1 cellular context compared by ENCODE assay signal in the genomic region with DNA sequence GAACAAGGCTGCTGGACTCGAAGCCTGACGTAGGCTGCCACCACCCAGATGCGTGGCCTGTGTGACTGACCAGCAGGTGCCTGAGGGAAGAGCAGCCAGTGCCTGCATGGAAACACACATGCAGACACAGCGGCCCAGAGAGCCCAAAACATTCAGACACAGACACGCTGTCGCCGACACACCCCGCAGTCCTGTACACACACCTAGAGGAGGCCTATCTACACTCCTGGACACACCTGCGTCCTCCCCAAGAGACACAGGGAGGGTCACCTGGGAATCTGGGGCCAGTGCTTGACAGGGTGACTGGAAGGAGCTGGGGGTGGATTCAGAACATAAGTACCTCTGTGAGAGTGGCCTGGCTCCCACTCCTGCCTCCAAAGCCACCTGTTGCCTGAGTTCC.
TF ChIP-seq lines count a peak whose summit lies in the region.

No MANE protein-coding gene starts in this region.

TF ChIP-seq in IMR-90, 13 proteins besides CTCF, POLR2A, EP300 and RAD21 (continued from another document):
- TF ChIP-seq MAFK (IDR thresholded peaks at IDR 0.05; ENCODE audit: low read depth, low read length) (no peak), SMC3 (IDR thresholded peaks at IDR 0.05; ENCODE audit: low read depth, low read length) (no peak), RFX5 (IDR thresholded peaks at IDR 0.05; ENCODE audit: low read depth, low read length) (no peak), BHLHE40 (IDR thresholded peaks at IDR 0.05; ENCODE audit: low read depth, low read length) (no peak), CHD1 (IDR thresholded peaks at IDR 0.05; ENCODE audit: low read depth, low read length) (no peak), FOS (IDR thresholded peaks at IDR 0.05; ENCODE audit: low read depth, low read length) (no peak)
- TF ChIP-seq, protein P1, sequence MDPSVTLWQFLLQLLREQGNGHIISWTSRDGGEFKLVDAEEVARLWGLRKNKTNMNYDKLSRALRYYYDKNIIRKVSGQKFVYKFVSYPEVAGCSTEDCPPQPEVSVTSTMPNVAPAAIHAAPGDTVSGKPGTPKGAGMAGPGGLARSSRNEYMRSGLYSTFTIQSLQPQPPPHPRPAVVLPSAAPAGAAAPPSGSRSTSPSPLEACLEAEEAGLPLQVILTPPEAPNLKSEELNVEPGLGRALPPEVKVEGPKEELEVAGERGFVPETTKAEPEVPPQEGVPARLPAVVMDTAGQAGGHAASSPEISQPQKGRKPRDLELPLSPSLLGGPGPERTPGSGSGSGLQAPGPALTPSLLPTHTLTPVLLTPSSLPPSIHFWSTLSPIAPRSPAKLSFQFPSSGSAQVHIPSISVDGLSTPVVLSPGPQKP (IDR thresholded peaks at IDR 0.05; ENCODE audit: borderline replicate concordance, low read depth, low read length), result no peak
- TF ChIP-seq, protein P2, sequence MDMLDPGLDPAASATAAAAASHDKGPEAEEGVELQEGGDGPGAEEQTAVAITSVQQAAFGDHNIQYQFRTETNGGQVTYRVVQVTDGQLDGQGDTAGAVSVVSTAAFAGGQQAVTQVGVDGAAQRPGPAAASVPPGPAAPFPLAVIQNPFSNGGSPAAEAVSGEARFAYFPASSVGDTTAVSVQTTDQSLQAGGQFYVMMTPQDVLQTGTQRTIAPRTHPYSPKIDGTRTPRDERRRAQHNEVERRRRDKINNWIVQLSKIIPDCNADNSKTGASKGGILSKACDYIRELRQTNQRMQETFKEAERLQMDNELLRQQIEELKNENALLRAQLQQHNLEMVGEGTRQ (IDR thresholded peaks at IDR 0.05; ENCODE audit: low read depth, low read length), result no peak
TF ChIP-seq in IMR-90: peak in this region for 0.
